ENCODE assay signal across 11 cellular contexts in the genomic region with DNA sequence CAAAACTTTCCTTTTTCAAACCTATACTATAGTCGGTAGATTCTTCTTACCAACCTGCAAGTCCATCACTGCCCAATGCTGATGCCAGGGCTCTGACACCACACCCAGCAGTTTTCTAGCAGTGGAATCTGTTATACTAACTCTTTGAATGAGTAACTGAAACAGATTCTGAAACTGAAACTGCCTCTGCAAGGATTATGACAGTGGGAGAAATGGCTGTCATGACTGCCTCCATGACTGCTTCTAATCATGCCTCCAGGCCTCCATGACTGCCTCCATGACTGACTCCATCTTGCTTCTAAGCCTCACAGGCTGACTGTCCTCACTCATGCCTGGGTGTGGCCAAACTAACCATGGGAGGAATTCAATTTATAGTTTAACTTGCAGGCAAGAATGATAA. TPM values are rescaled to one million over a fixed set of nuclear protein-coding genes. Genes with fewer than 3 reads are reported as not detected.
DNase-seq lines count a peak whose midpoint lies in the region; ATAC-seq and TF ChIP-seq lines count a peak whose summit lies in the region.
"Had no signal": no experiment of that assay in that cellular context is flagged by ENCODE, and none has a peak within 500 bp of the region (broad histone marks: within the 10 kb centered on the region; RNA-seq: fewer than 3 reads in every experiment).

No MANE protein-coding gene starts in this region.

- H3K79me2 ChIP-seq in SK-N-SH (ENCODE audit: insufficient read depth): no peaks in the 10 kb centered on the region

- no peak for TF ChIP-seq CTCF in right lobe of liver (IDR thresholded peaks at IDR 0.05)
- TF ChIP-seq CTCF in SK-N-SH (IDR thresholded peaks at IDR 0.05): no peak

- H3K4me1 ChIP-seq in right lobe of liver: no peaks in the 10 kb centered on the region
- no peaks in the 10 kb centered on the region for H3K4me1 ChIP-seq in SK-N-SH (ENCODE audit: control insufficient read depth in 1 of 2, insufficient read depth in 2 of 2, low read depth in 1 of 2, low read length in 1 of 2)

- H3K27me3 ChIP-seq in right lobe of liver: no peaks in the 10 kb centered on the region
- peaks cover 6% of the 10 kb centered on the region; the same call in 1 of the 2 replicates for H3K27me3 ChIP-seq in SK-N-SH (ENCODE audit: insufficient read depth)

- no peak for TF ChIP-seq RAD21 in SK-N-SH (IDR thresholded peaks at IDR 0.05; ENCODE audit: low read length)

- no peaks in the 10 kb centered on the region for H3K27me3 Mint-ChIP-seq in T-helper 1 cell treated with Interleukin-12 subunit alpha and Interleukin-12 subunit beta and Interleukin-4 antibody, amounts not matched to agents 30 μg/mL and 1 μg/mL, for 36 hours (ENCODE audit: low read depth)

- H3K9me2 ChIP-seq in SK-N-SH: no peaks in the 10 kb centered on the region

- no peak overlapping the region for H3K9ac ChIP-seq in SK-N-SH

- peaks cover 4% of the 10 kb centered on the region for H3K9me3 Mint-ChIP-seq in T-helper 1 cell treated with Interleukin-12 subunit alpha and Interleukin-12 subunit beta and Interleukin-4 antibody, amounts not matched to agents 30 μg/mL and 1 μg/mL, for 36 hours

- peak; percentile 69 for ATAC-seq in GM19025 (IDR thresholded peaks at IDR 0.05; ENCODE audit: low read depth, unreplicated experiment)
- ATAC-seq in HG02571 (IDR thresholded peaks at IDR 0.05; ENCODE audit: unreplicated experiment): peak; percentile 70
- no peak for ATAC-seq in right lobe of liver
- ATAC-seq: left lobe of liver had no signal

- H3K36me3 ChIP-seq in right lobe of liver (no peaks in the 10 kb centered on the region), SK-N-SH (replicated peaks in 1 of 2; ENCODE audit: control insufficient read depth in 1 of 2, insufficient read depth in 2 of 2, low read length in 1 of 2) (no peaks in the 10 kb centered on the region)

- intact Hi-C loops in right lobe of liver (cut with DNase I): no loop called here

- H3K27ac ChIP-seq in right lobe of liver (no peak overlapping the region), SK-N-SH (ENCODE audit: low read depth in 2 of 2, low read length in 1 of 2) (no peak overlapping the region)

- 86% methylated on average over 1 of the region's 1 CpG for WGBS in right lobe of liver (ENCODE audit: insufficient coverage, low coverage, low lambda C conversion rate, missing lambda C conversion rate)
- WGBS in SK-N-SH (ENCODE audit: low lambda C conversion rate): 0% methylated on average over 1 of the region's 1 CpG

- no peaks in the 10 kb centered on the region for H3F3A ChIP-seq in SK-N-SH (replicated peaks; ENCODE audit: insufficient read depth)

- H3K4me1 Mint-ChIP-seq in T-helper 1 cell treated with Interleukin-12 subunit alpha and Interleukin-12 subunit beta and Interleukin-4 antibody, amounts not matched to agents 30 μg/mL and 1 μg/mL, for 36 hours (ENCODE audit: low read depth): peaks cover 27% of the 10 kb centered on the region

- H3K27ac Mint-ChIP-seq in T-helper 1 cell treated with Interleukin-12 subunit alpha and Interleukin-12 subunit beta and Interleukin-4 antibody, amounts not matched to agents 30 μg/mL and 1 μg/mL, for 36 hours: peak overlapping the region; percentile 97

- peak overlapping the region; percentile 38 for H3K4me3 Mint-ChIP-seq in T-helper 1 cell treated with Interleukin-12 subunit alpha and Interleukin-12 subunit beta and Interleukin-4 antibody, amounts not matched to agents 30 μg/mL and 1 μg/mL, for 36 hours

- H3K9me3 ChIP-seq in right lobe of liver (no peaks in the 10 kb centered on the region), SK-N-SH (no peaks in the 10 kb centered on the region)

- no peaks in the 10 kb centered on the region for H4K20me1 ChIP-seq in SK-N-SH (ENCODE audit: insufficient read depth)

- no peak overlapping the region for H2AFZ ChIP-seq in SK-N-SH (ENCODE audit: low read depth)

- TF ChIP-seq POLR2A in right lobe of liver (IDR thresholded peaks at IDR 0.05): no peak

- H3K36me3 Mint-ChIP-seq in T-helper 1 cell treated with Interleukin-12 subunit alpha and Interleukin-12 subunit beta and Interleukin-4 antibody, amounts not matched to agents 30 μg/mL and 1 μg/mL, for 36 hours (ENCODE audit: low read depth): peaks cover 3% of the 10 kb centered on the region

- POLR2A ChIA-PET in SK-N-SH (lab: Yijun Ruan, JAX): no interaction called here

- CTCF ChIA-PET in SK-N-SH (lab: Yijun Ruan, JAX): no interaction called here

- TF ChIP-seq EP300 in SK-N-SH (IDR thresholded peaks at IDR 0.05; ENCODE audit: borderline replicate concordance in 1 of 2, low read depth in 1 of 2, low read length in 1 of 2): no peak

- H3K4me2 ChIP-seq in SK-N-SH: no peak overlapping the region

- H3K4me3 ChIP-seq in right lobe of liver (no peak overlapping the region), SK-N-SH (ENCODE audit: low read depth in 2 of 2, low read length in 1 of 2) (no peak overlapping the region)

- DNase-seq in stimulated activated CD4-positive, alpha-beta T cell treated with anti-CD3 and anti-CD28 coated beads, Interleukin-1b, Interleukin-23, amount 100 ng/mL, for 48 hours: peak; percentile 75
- DNase-seq in NCI-H748 treated with DMSO at 0.1 percent for 48 hours (lab: John Stamatoyannopoulos, UW) (no peak), right lobe of liver (no peak), SK-N-SH (no peak), NCI-H1436 treated with DMSO at 0.1 percent for 48 hours (lab: John Stamatoyannopoulos, UW) (no peak)
- DNase-seq: effector CD4-positive, alpha-beta T cell; NCI-H510A treated with DMSO at 0.1 percent for 48 hours had no signal

TF ChIP-seq in SK-N-SH, 30 proteins besides CTCF, POLR2A, EP300 and RAD21 (continues in another document):
- TF ChIP-seq RXRA (IDR thresholded peaks at IDR 0.05; ENCODE audit: borderline replicate concordance, low read depth) (no peak), FOXM1 (IDR thresholded peaks at IDR 0.05; ENCODE audit: low read depth) (no peak), MXI1 (IDR thresholded peaks at IDR 0.05; ENCODE audit: low read depth, low read length) (no peak), GATA2 (CRISPR knock-in tag; IDR thresholded peaks at IDR 0.05) (no peak), EZH2phosphoT487 (IDR thresholded peaks at IDR 0.05; ENCODE audit: borderline replicate concordance, low read depth) (no peak), NRF1 (IDR thresholded peaks at IDR 0.05; ENCODE audit: low read depth, low read length) (no peak), TEAD4 (IDR thresholded peaks at IDR 0.05; ENCODE audit: borderline replicate concordance, insufficient read depth) (no peak), ELF1 (IDR thresholded peaks at IDR 0.05) (no peak), YY1 (IDR thresholded peaks at IDR 0.05; ENCODE audit: low read depth) (no peak), RCOR1 (IDR thresholded peaks at IDR 0.05; ENCODE audit: low read length) (no peak)
- TF ChIP-seq, protein P1, sequence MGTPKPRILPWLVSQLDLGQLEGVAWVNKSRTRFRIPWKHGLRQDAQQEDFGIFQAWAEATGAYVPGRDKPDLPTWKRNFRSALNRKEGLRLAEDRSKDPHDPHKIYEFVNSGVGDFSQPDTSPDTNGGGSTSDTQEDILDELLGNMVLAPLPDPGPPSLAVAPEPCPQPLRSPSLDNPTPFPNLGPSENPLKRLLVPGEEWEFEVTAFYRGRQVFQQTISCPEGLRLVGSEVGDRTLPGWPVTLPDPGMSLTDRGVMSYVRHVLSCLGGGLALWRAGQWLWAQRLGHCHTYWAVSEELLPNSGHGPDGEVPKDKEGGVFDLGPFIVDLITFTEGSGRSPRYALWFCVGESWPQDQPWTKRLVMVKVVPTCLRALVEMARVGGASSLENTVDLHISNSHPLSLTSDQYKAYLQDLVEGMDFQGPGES (IDR thresholded peaks at IDR 0.05; ENCODE audit: low read depth, low read length): no peak
- TF ChIP-seq, protein P2, sequence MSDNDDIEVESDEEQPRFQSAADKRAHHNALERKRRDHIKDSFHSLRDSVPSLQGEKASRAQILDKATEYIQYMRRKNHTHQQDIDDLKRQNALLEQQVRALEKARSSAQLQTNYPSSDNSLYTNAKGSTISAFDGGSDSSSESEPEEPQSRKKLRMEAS (IDR thresholded peaks at IDR 0.05; ENCODE audit: low read depth): no peak
- TF ChIP-seq, protein P3, sequence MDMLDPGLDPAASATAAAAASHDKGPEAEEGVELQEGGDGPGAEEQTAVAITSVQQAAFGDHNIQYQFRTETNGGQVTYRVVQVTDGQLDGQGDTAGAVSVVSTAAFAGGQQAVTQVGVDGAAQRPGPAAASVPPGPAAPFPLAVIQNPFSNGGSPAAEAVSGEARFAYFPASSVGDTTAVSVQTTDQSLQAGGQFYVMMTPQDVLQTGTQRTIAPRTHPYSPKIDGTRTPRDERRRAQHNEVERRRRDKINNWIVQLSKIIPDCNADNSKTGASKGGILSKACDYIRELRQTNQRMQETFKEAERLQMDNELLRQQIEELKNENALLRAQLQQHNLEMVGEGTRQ (IDR thresholded peaks at IDR 0.05; ENCODE audit: borderline replicate concordance, low read depth, low read length): no peak
- TF ChIP-seq, protein P4, sequence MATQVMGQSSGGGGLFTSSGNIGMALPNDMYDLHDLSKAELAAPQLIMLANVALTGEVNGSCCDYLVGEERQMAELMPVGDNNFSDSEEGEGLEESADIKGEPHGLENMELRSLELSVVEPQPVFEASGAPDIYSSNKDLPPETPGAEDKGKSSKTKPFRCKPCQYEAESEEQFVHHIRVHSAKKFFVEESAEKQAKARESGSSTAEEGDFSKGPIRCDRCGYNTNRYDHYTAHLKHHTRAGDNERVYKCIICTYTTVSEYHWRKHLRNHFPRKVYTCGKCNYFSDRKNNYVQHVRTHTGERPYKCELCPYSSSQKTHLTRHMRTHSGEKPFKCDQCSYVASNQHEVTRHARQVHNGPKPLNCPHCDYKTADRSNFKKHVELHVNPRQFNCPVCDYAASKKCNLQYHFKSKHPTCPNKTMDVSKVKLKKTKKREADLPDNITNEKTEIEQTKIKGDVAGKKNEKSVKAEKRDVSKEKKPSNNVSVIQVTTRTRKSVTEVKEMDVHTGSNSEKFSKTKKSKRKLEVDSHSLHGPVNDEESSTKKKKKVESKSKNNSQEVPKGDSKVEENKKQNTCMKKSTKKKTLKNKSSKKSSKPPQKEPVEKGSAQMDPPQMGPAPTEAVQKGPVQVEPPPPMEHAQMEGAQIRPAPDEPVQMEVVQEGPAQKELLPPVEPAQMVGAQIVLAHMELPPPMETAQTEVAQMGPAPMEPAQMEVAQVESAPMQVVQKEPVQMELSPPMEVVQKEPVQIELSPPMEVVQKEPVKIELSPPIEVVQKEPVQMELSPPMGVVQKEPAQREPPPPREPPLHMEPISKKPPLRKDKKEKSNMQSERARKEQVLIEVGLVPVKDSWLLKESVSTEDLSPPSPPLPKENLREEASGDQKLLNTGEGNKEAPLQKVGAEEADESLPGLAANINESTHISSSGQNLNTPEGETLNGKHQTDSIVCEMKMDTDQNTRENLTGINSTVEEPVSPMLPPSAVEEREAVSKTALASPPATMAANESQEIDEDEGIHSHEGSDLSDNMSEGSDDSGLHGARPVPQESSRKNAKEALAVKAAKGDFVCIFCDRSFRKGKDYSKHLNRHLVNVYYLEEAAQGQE (IDR thresholded peaks at IDR 0.05; ENCODE audit: low read depth, low read length): no peak

RNA-seq across cellular contexts. Expression of a gene that starts 29.4 kb away (rescaled TPM):
- 10 to 100 TPM; 64.3 to 80.1 (median 72.3) TPM for total RNA-seq in right lobe of liver
- 119 and 133 TPM in 2 replicates for polyA plus RNA-seq in SK-N-SH (2012; rRNA removed)
- polyA plus RNA-seq in SK-N-SH (2012; cell fraction: cytosol; rRNA removed): 82.3 and 93.3 TPM in 2 replicates
- polyA plus RNA-seq in SK-N-SH (2012; cell fraction: nucleus; rRNA removed): 155 and 283 TPM in 2 replicates

Comparison
In these comparisons a context has a peak if more than half of its experiments do, and no peak if none do; other contexts are left out.
1. ATAC-seq: peak in GM19025 (single experiment) and HG02571 (single experiment); none in right lobe of liver (0 of 4).